Comparison of ENCODE assay signal across 8 cellular contexts in genomic region chr6:27312146-27312949, GRCh38. TPM values are rescaled to one million over a fixed set of nuclear protein-coding genes. Genes with fewer than 3 reads are reported as not detected.
DNase-seq lines count a peak whose midpoint lies in the region; ATAC-seq and TF ChIP-seq lines count a peak whose summit lies in the region.

TSS of gene POM121L2 (minus strand) at chr6:27312273. CDS start at chr6:27312170, 103 bp downstream.

- peaks cover 7% of the 10 kb centered on the region for H3K27me3 ChIP-seq in BJ (ENCODE audit: control insufficient read depth, insufficient read depth, low read length)
- H3K27me3 ChIP-seq in WERI-Rb-1 (ENCODE audit: insufficient read depth, low read depth, severe bottlenecking): peaks cover 96% of the 10 kb centered on the region

- CTCF ChIA-PET in BJ (lab: Yijun Ruan, JAX): interaction anchor here (0.8 to 1.1 kb wide), 6 partner anchors 8 to 149 kb away, joined by 3 to 9 read pairs (median 4); partner anchors contain the start of gene ZNF391

- DNase-seq in BJ (ENCODE audit: low read depth): no peak
- DNase-seq in GM20000 (ENCODE audit: low spot score): peak; percentile 68
- DNase-seq in NCI-H146 treated with DMSO at 0.1 percent for 48 hours (lab: John Stamatoyannopoulos, UW; ENCODE audit: unreplicated experiment): peak; percentile 64
- DNase-seq in WERI-Rb-1: peak; percentile 84
- peak in 32 of 61 donors; percentile 0 to 59 (median 9) for DNase-seq in caudate nucleus (lab: John Stamatoyannopoulos, UW)
- peak; percentile 72 for DNase-seq in left lobe of liver (ENCODE audit: low spot score)
- peak; percentile 56 to 58 for DNase-seq in stimulated activated CD4-positive, alpha-beta T cell treated with anti-CD3 and anti-CD28 coated beads, Interleukin-4, amount 100 ng/mL, for 4 hours

- POLR2A ChIA-PET in BJ (lab: Charles Lee): no interaction called here

- H3K36me3 ChIP-seq in BJ (ENCODE audit: control insufficient read depth, insufficient read depth, low read length): no peaks in the 10 kb centered on the region
- no peaks in the 10 kb centered on the region for H3K36me3 ChIP-seq in WERI-Rb-1

- H3K9me3 ChIP-seq in WERI-Rb-1 (ENCODE audit: severe bottlenecking): no peaks in the 10 kb centered on the region

- peak; percentile 71 for TF ChIP-seq CTCF in BJ (IDR thresholded peaks at IDR 0.05; ENCODE audit: insufficient read depth, low read depth, low read length)
- peak; percentile 78 for TF ChIP-seq CTCF in GM20000 (IDR thresholded peaks at IDR 0.05; ENCODE audit: extremely low read depth, missing control alignments)
- TF ChIP-seq CTCF in WERI-Rb-1 (IDR thresholded peaks at IDR 0.05; ENCODE audit: low read depth, low read length): peak; percentile 97

- no peak within 1 kb of the TSS for H3K27ac ChIP-seq in WERI-Rb-1
- no peak within 1 kb of the TSS for H3K27ac ChIP-seq in caudate nucleus (ENCODE audit: low read depth, low read length)

- ATAC-seq in left lobe of liver (peak; percentile 98), GM18861 (IDR thresholded peaks at IDR 0.05; ENCODE audit: unreplicated experiment) (no peak)

- H3K4me3 ChIP-seq in BJ (ENCODE audit: low read depth, low read length): peak within 1 kb of the TSS; percentile 53
- peak within 1 kb of the TSS; percentile 25 for H3K4me3 ChIP-seq in WERI-Rb-1 (ENCODE audit: low read depth, low read length)

RNA-seq across cellular contexts. Expression of gene POM121L2, which starts in this region (rescaled TPM):
- not detected in 2 replicates for polyA plus RNA-seq in BJ (2011; rRNA removed)
- not detected in 2 replicates for polyA minus RNA-seq in BJ (2011; rRNA and poly(A)+ RNA removed)
- total RNA-seq in left lobe of liver: not detected

Comparison
In these comparisons a context has a peak if more than half of its experiments do, and no peak if none do; other contexts are left out.
1. Peak in DNase-seq and ATAC-seq in left lobe of liver; RNA of the gene not detected or under 1 TPM.